Comparison of ENCODE assay signal across 13 cellular contexts in genomic region chr10:80155696-80156215, GRCh38. TPM values are rescaled to one million over a fixed set of nuclear protein-coding genes. Genes with fewer than 3 reads are reported as not detected.
DNase-seq lines count a peak whose midpoint lies in the region; ATAC-seq and TF ChIP-seq lines count a peak whose summit lies in the region.
"Had no signal": no experiment of that assay in that cellular context is flagged by ENCODE, and none has a peak within 500 bp of the region (broad histone marks: within the 10 kb centered on the region; RNA-seq: fewer than 3 reads in every experiment).

No MANE protein-coding gene starts in this region.

- H3K9me3 Mint-ChIP-seq in activated CD4-positive, alpha-beta T cell treated with anti-CD3 and anti-CD28 coated beads, Interleukin-2, amount 10 ng/mL, durations not matched to agents 7 days and 5 days: no peaks in the 10 kb centered on the region
- H3K9me3 Mint-ChIP-seq in brain: peaks cover 0 to 4% (median 2%) of the 10 kb centered on the region in 5 experiments

- H3K36me3 ChIP-seq in muscle layer of colon (ENCODE audit: insufficient read depth, low read length) (peaks cover 78% of the 10 kb centered on the region), adrenal gland (replicated peaks in 1 of 2) (peaks cover 0 to 47% of the 10 kb centered on the region in 2 donors)

- H3K4me1 ChIP-seq in muscle layer of colon (ENCODE audit: insufficient read depth, low read length): peaks cover 32% of the 10 kb centered on the region
- H3K4me1 ChIP-seq in adrenal gland (replicated peaks in 1 of 2): peaks cover 4 to 17% of the 10 kb centered on the region in 2 donors
- H3K4me1 ChIP-seq: body of pancreas had no signal

- peaks cover 4% of the 10 kb centered on the region for H3K4me1 Mint-ChIP-seq in activated CD4-positive, alpha-beta T cell treated with anti-CD3 and anti-CD28 coated beads, Interleukin-2, amount 10 ng/mL, durations not matched to agents 7 days and 5 days
- peaks cover 60% of the 10 kb centered on the region for H3K4me1 Mint-ChIP-seq in brain

- H3K27ac ChIP-seq in muscle layer of colon (ENCODE audit: low read depth, low read length) (peak overlapping the region; percentile 37), temporal lobe (ENCODE audit: low read depth, low read length) (peak overlapping the region; percentile 81), adrenal gland (peak overlapping the region in 2 of 5 donors; percentile 21 to 77)

- H3K27ac Mint-ChIP-seq in activated CD4-positive, alpha-beta T cell treated with anti-CD3 and anti-CD28 coated beads, Interleukin-2, amount 10 ng/mL, durations not matched to agents 7 days and 5 days: peak overlapping the region; percentile 38
- H3K27ac Mint-ChIP-seq in brain: peak overlapping the region in 3 of 5 experiments; percentile 23 to 98 (median 86)

- intact Hi-C loops in adrenal gland (cut with DNase I): loop anchor here (5.0 kb wide), 2 partner anchors 47 to 52 kb away; partner anchors contain the start of gene ANXA11 (in 1 of the 2)

- TF ChIP-seq CTCF in brain (conservative IDR thresholded peaks at IDR 0.05): no peak
- TF ChIP-seq CTCF in adrenal gland (IDR thresholded peaks at IDR 0.05): no peak

- H3K36me3 Mint-ChIP-seq in activated CD4-positive, alpha-beta T cell treated with anti-CD3 and anti-CD28 coated beads, Interleukin-2, amount 10 ng/mL, durations not matched to agents 7 days and 5 days (ENCODE audit: low read depth): peaks cover 79% of the 10 kb centered on the region
- H3K36me3 Mint-ChIP-seq in brain: peaks cover 6% of the 10 kb centered on the region

- no peak overlapping the region for H3K4me3 Mint-ChIP-seq in activated CD4-positive, alpha-beta T cell treated with anti-CD3 and anti-CD28 coated beads, Interleukin-2, amount 10 ng/mL, durations not matched to agents 7 days and 5 days
- no peak overlapping the region for H3K4me3 Mint-ChIP-seq in brain

- H3K4me3 ChIP-seq in muscle layer of colon (ENCODE audit: low read depth in 1 of 2, low read length in 2 of 2) (no peak overlapping the region), adrenal gland (no peak overlapping the region)
- H3K4me3 ChIP-seq: body of pancreas had no signal

- H3K27me3 ChIP-seq in muscle layer of colon (ENCODE audit: control insufficient read depth in 1 of 2, insufficient read depth in 2 of 2, low read length in 2 of 2): no peaks in the 10 kb centered on the region
- no peaks in the 10 kb centered on the region for H3K27me3 ChIP-seq in adrenal gland
- H3K27me3 ChIP-seq: body of pancreas had no signal

- H3K27me3 Mint-ChIP-seq in activated CD4-positive, alpha-beta T cell treated with anti-CD3 and anti-CD28 coated beads, Interleukin-2, amount 10 ng/mL, durations not matched to agents 7 days and 5 days: no peaks in the 10 kb centered on the region
- H3K27me3 Mint-ChIP-seq in brain: peaks cover 5% of the 10 kb centered on the region

- POLR2A ChIA-PET in activated CD4-positive, alpha-beta T cell treated with anti-CD3 and anti-CD28 coated beads, Interleukin-2, amount 10 ng/mL, durations not matched to agents 7 days and 5 days (lab: Charles Lee): no interaction called here

- WGBS in adrenal gland, 4 donors: 88 to 91% (median 90%) methylated on average over 7 to 8 of the region's 8 CpGs

- no peaks in the 10 kb centered on the region for H3K9me3 ChIP-seq in muscle layer of colon (ENCODE audit: low read length)
- no peaks in the 10 kb centered on the region for H3K9me3 ChIP-seq in adrenal gland (replicated peaks in 1 of 3)
- H3K9me3 ChIP-seq: body of pancreas had no signal

- TF ChIP-seq POLR2A in erythroblast (IDR thresholded peaks at IDR 0.05; ENCODE audit: low read length) (no peak), adrenal gland (IDR thresholded peaks at IDR 0.05) (no peak)

- CTCF ChIA-PET in activated CD4-positive, alpha-beta T cell treated with anti-CD3 and anti-CD28 coated beads, Interleukin-2, amount 10 ng/mL, durations not matched to agents 7 days and 5 days (lab: Charles Lee): interaction anchor here (1.0 kb wide), 1 partner anchor 12 kb away, joined by 3 read pairs; no protein-coding TSS in a partner anchor

- H3K9ac ChIP-seq in muscle layer of colon (ENCODE audit: low read length): no peak overlapping the region

- ATAC-seq in HG02763 (IDR thresholded peaks at IDR 0.05; ENCODE audit: unreplicated experiment): no peak
- ATAC-seq: body of pancreas had no signal

- DNase-seq in activated CD4-positive, alpha-beta T cell treated with anti-CD3 and anti-CD28 coated beads, Interleukin-2, amount 10 ng/mL, durations not matched to agents 7 days and 5 days: no peak
- DNase-seq in activated CD4-positive, alpha-beta T cell treated with anti-CD3 and anti-CD28 coated beads for 48 hours: no peak
- DNase-seq in erythroblast (lab: John Stamatoyannopoulos, UW): no peak
- DNase-seq in adrenal gland: no peak
- DNase-seq: activated CD8-positive, alpha-beta memory T cell treated with anti-CD3 and anti-CD28 coated beads for 24 hours; body of pancreas; DMS79 treated with DMSO at 0.1 percent for 48 hours; NCI-H1105; NCI-H774 had no signal

RNA-seq across cellular contexts. Expression of gene PLAC9, which starts 23.2 kb away (rescaled TPM):
- not detected for total RNA-seq in activated CD4-positive, alpha-beta T cell treated with anti-CD3 and anti-CD28 coated beads, Interleukin-2, amount 10 ng/mL, durations not matched to agents 7 days and 5 days
- polyA plus RNA-seq in brain (ENCODE audit: insufficient read depth, low read depth, low replicate concordance) (6.4 TPM), adrenal gland (10 to 100 TPM in 2 of 3 donors, 1 to 10 TPM in 1; 1.8 to 67.6 (median 61.4) TPM)
- total RNA-seq in temporal lobe (1.7 TPM), adrenal gland (10 to 100 TPM; 11.7 to 26.9 (median 24.0) TPM)

RNA-seq across cellular contexts. Expression of gene ANXA11, which starts 49.6 kb away (rescaled TPM):
- total RNA-seq in activated CD4-positive, alpha-beta T cell treated with anti-CD3 and anti-CD28 coated beads, Interleukin-2, amount 10 ng/mL, durations not matched to agents 7 days and 5 days: 100 to 1,000 TPM; 280 to 326 TPM
- polyA plus RNA-seq in brain (ENCODE audit: insufficient read depth, low read depth, low replicate concordance) (165 TPM), adrenal gland (100 to 1,000 TPM in 2 of 3 donors, 10 to 100 TPM in 1; 83.3 to 249 (median 239) TPM)
- total RNA-seq in temporal lobe (3.2 TPM), adrenal gland (10 to 100 TPM; 39.0 to 99.5 (median 67.7) TPM)
